In the genomic region with DNA sequence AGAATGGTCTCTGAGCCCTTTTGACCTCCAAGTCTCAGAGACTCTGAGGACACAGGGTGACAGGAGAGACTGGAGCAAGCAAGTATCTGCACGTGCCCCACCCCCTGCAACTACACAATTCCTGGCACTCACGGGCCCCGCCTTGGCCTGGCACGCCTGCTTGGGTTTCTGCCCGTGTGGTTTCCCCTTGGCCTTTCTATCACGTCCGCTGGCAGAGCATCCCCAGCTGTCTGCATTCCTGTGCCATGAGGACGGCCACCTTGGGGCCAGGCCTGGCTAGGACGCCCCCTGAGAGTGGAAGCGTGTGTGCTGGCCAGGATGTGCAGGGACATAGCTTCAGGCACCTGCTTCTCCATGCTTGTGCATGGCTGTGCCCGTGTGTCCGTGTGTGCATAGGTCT, we compare ENCODE assay signal across 10 cellular contexts. TPM values are rescaled to one million over a fixed set of nuclear protein-coding genes. Genes with fewer than 3 reads are reported as not detected.
DNase-seq lines count a peak whose midpoint lies in the region; ATAC-seq and TF ChIP-seq lines count a peak whose summit lies in the region.
"Had no signal": no experiment of that assay in that cellular context is flagged by ENCODE, and none has a peak within 500 bp of the region (broad histone marks: within the 10 kb centered on the region; RNA-seq: fewer than 3 reads in every experiment).

No MANE protein-coding gene starts in this region.

- H3K27me3 ChIP-seq in IMR-90 (ENCODE audit: control insufficient read depth, insufficient read depth, low read length), result no peaks in the 10 kb centered on the region
- no peaks in the 10 kb centered on the region for H3K27me3 ChIP-seq in upper lobe of right lung
- peaks cover 0 to 6% of the 10 kb centered on the region in 2 experiments for H3K27me3 ChIP-seq in mesenchymal stem cell (ENCODE audit: control insufficient read depth in 1 of 2, insufficient read depth in 1 of 2, low read length in 2 of 2)

- no peaks in the 10 kb centered on the region for H3K36me3 Mint-ChIP-seq in brain
- H3K36me3 Mint-ChIP-seq: activated CD8-positive, alpha-beta memory T cell treated with anti-CD3 and anti-CD28 coated beads, Interleukin-2, amount 10 ng/mL, durations not matched to agents 7 days and 5 days had no signal

- H3K18ac ChIP-seq in IMR-90 (ENCODE audit: low read depth, low read length) (no peak overlapping the region), mesenchymal stem cell (ENCODE audit: low read depth in 1 of 2, low read length in 2 of 2) (peak overlapping the region in 1 of 2 experiments; percentile 13)

- POLR2A ChIA-PET in IMR-90 (lab: Charles Lee; ENCODE audit: unreplicated experiment), result no interaction called here

- peak overlapping the region in 4 of 5 experiments; percentile 63 to 90 (median 80) for H3K27ac Mint-ChIP-seq in brain
- H3K27ac Mint-ChIP-seq: activated CD8-positive, alpha-beta memory T cell treated with anti-CD3 and anti-CD28 coated beads, Interleukin-2, amount 10 ng/mL, durations not matched to agents 7 days and 5 days had no signal

- CTCF ChIA-PET in IMR-90 (lab: Yijun Ruan, JAX), result no interaction called here

- no peak for TF ChIP-seq CTCF in IMR-90 (conservative IDR thresholded peaks at IDR 0.05; ENCODE audit: low read depth, low read length)
- TF ChIP-seq CTCF in brain (conservative IDR thresholded peaks at IDR 0.05), result no peak
- TF ChIP-seq CTCF in upper lobe of right lung (IDR thresholded peaks at IDR 0.05), result no peak

- no peak overlapping the region for H3K4me2 ChIP-seq in IMR-90 (ENCODE audit: low read depth, low read length)
- no peak overlapping the region for H3K4me2 ChIP-seq in mesenchymal stem cell (ENCODE audit: low read length, poor library complexity, severe bottlenecking)

- H3K9me1 ChIP-seq in IMR-90 (ENCODE audit: insufficient read depth, low read length), result peaks cover 23% of the 10 kb centered on the region

- H2AK9ac ChIP-seq in IMR-90 (replicated peaks; ENCODE audit: low read depth, low read length, poor library complexity), result peak overlapping the region; percentile 62

- no peak overlapping the region for H4K5ac ChIP-seq in IMR-90 (ENCODE audit: low read depth, low read length)

- H4K8ac ChIP-seq in IMR-90 (ENCODE audit: low read depth in 2 of 2, low read length in 2 of 2) (0 out of 4 replicates have a peak overlapping the region, but pooled peaks of 1 of the 2 experiments have one; percentile 30), mesenchymal stem cell (ENCODE audit: low read length) (no peak overlapping the region)

- H3K9ac ChIP-seq in IMR-90 (ENCODE audit: low read depth, low read length), result no peak overlapping the region
- no peak overlapping the region for H3K9ac ChIP-seq in mesenchymal stem cell (ENCODE audit: low read length)

- H3K4me1 ChIP-seq in IMR-90 (ENCODE audit: control insufficient read depth, insufficient read depth, low read length), result peaks cover 18% of the 10 kb centered on the region
- H3K4me1 ChIP-seq in upper lobe of right lung, result peaks cover 47% of the 10 kb centered on the region
- H3K4me1 ChIP-seq in mesenchymal stem cell (ENCODE audit: control insufficient read depth, insufficient read depth, low read depth, low read length), result peaks cover 55% of the 10 kb centered on the region

- H3K36me3 ChIP-seq in IMR-90 (ENCODE audit: control insufficient read depth, insufficient read depth, low read length), result no peaks in the 10 kb centered on the region
- no peaks in the 10 kb centered on the region for H3K36me3 ChIP-seq in upper lobe of right lung
- H3K36me3 ChIP-seq in mesenchymal stem cell (ENCODE audit: control insufficient read depth in 1 of 2, insufficient read depth in 2 of 2, low read depth in 1 of 2, low read length in 2 of 2), result no peaks in the 10 kb centered on the region

- H3K4me3 Mint-ChIP-seq in brain, result no peak overlapping the region
- H3K4me3 Mint-ChIP-seq: activated CD8-positive, alpha-beta memory T cell treated with anti-CD3 and anti-CD28 coated beads, Interleukin-2, amount 10 ng/mL, durations not matched to agents 7 days and 5 days had no signal

- H2BK15ac ChIP-seq in IMR-90 (ENCODE audit: low read depth, low read length), result no peak overlapping the region
- no peak overlapping the region for H2BK15ac ChIP-seq in mesenchymal stem cell (ENCODE audit: low read depth, poor library complexity, severe bottlenecking)

- H2BK120ac ChIP-seq in IMR-90 (ENCODE audit: low read depth, low read length) (0 out of 2 replicates have a peak overlapping the region, but pooled peaks have one; percentile 9), mesenchymal stem cell (ENCODE audit: low read depth, low read length) (no peak overlapping the region)

- H2AFZ ChIP-seq in IMR-90 (replicated peaks; ENCODE audit: low read length, poor library complexity), result peak overlapping the region; percentile 37
- no peak overlapping the region for H2AFZ ChIP-seq in mesenchymal stem cell (ENCODE audit: low read depth, low read length)

- in situ Hi-C loops in IMR-90 (cut with MboI; ENCODE audit: low sequenced_read_pairs), result no loop called here

- H3K4me1 Mint-ChIP-seq in brain, result peaks cover 70% of the 10 kb centered on the region

- dilution Hi-C loops in IMR-90 (cut with HindIII; ENCODE audit: low sequenced_read_pairs, unreplicated experiment), result no loop called here

- no TSS peak for BruUV-seq in IMR-90 (replicated peaks; lab: Mats Ljungman, UMichigan)

- H3K4me3 ChIP-seq in IMR-90 (ENCODE audit: insufficient read depth, low read depth, low read length), result no peak overlapping the region
- H3K4me3 ChIP-seq in upper lobe of right lung, result no peak overlapping the region
- H3K4me3 ChIP-seq in mesenchymal stem cell (ENCODE audit: insufficient read depth in 1 of 2, low read depth in 1 of 2, low read length in 2 of 2), result no peak overlapping the region

- no peaks in the 10 kb centered on the region for H3K79me1 ChIP-seq in IMR-90 (ENCODE audit: low read depth in 1 of 2, low read length in 2 of 2)
- no peaks in the 10 kb centered on the region for H3K79me1 ChIP-seq in mesenchymal stem cell (replicated peaks; ENCODE audit: low read length, poor library complexity, severe bottlenecking)

- H3K14ac ChIP-seq in IMR-90 (replicated peaks; ENCODE audit: low read depth, low read length) (no peak overlapping the region), mesenchymal stem cell (ENCODE audit: low read length in 2 of 2) (peak overlapping the region in 1 of 2 experiments; percentile 46)

- peak; percentile 4; the same call in 1 of the 2 replicates for ATAC-seq in IMR-90 (ENCODE audit: low read depth)
- ATAC-seq in upper lobe of right lung, result peak; percentile 44
- ATAC-seq in GM18505 (IDR thresholded peaks at IDR 0.05; ENCODE audit: unreplicated experiment), result no peak
- ATAC-seq: activated CD8-positive, alpha-beta memory T cell treated with anti-CD3 and anti-CD28 coated beads, Interleukin-2, amount 10 ng/mL, durations not matched to agents 7 days and 5 days had no signal

- no peak overlapping the region for H2BK20ac ChIP-seq in IMR-90 (ENCODE audit: low read depth, low read length)

- DNase-seq in IMR-90, result peak; percentile 38
- peak; percentile 72 for DNase-seq in left kidney (ENCODE audit: low read depth, low spot score)
- peak; percentile 86 for DNase-seq in upper lobe of right lung
- DNase-seq in mesenchymal stem cell, result no peak
- no peak for DNase-seq in COR-L47 (lab: John Stamatoyannopoulos, UW)
- DNase-seq: activated CD8-positive, alpha-beta memory T cell treated with anti-CD3 and anti-CD28 coated beads, Interleukin-2, amount 10 ng/mL, durations not matched to agents 7 days and 5 days; H7 had no signal

- H2AK5ac ChIP-seq in IMR-90 (ENCODE audit: low read depth, low read length) (peak overlapping the region; percentile 92; the same call in 1 of the 2 replicates), mesenchymal stem cell (ENCODE audit: low read length, severe bottlenecking) (no peak overlapping the region)

- 55% methylated on average over 9 of the region's 12 CpGs; no CpG with 5 or more reads in 1 of the 2 experiments for WGBS in IMR-90 (ENCODE audit: extremely low coverage in 2 of 2, insufficient read length in 1 of 2), 2 experiments
- WGBS in mesenchymal stem cell, result 77% methylated on average over 12 of the region's 12 CpGs

- H3K9me3 ChIP-seq in IMR-90 (ENCODE audit: control insufficient read depth, insufficient read depth, low read length) (no peaks in the 10 kb centered on the region), upper lobe of right lung (no peaks in the 10 kb centered on the region), mesenchymal stem cell (ENCODE audit: control insufficient read depth, low read length) (no peaks in the 10 kb centered on the region)

- no peak overlapping the region for H2BK5ac ChIP-seq in IMR-90 (ENCODE audit: low read depth, low read length, poor library complexity, severe bottlenecking)
- H2BK5ac ChIP-seq in mesenchymal stem cell (ENCODE audit: low read depth, low read length, poor library complexity, severe bottlenecking), result no peak overlapping the region

- H3K27ac ChIP-seq in IMR-90 (ENCODE audit: insufficient read depth, low read length) (no peak overlapping the region), upper lobe of right lung (peak overlapping the region; percentile 42), mesenchymal stem cell (ENCODE audit: low read length, poor library complexity, severe bottlenecking) (no peak overlapping the region)

- H3K9me3 Mint-ChIP-seq in brain, result peaks cover 0 to 3% (median 0%) of the 10 kb centered on the region in 5 experiments

- intact Hi-C loops in IMR-90 (cut with micrococcal nuclease), result no loop called here
- intact Hi-C loops in upper lobe of right lung (cut with DNase I), result no loop called here

- H3K23ac ChIP-seq in IMR-90 (ENCODE audit: low read depth, low read length) (no peak overlapping the region), mesenchymal stem cell (ENCODE audit: low read length in 2 of 2) (no peak overlapping the region)

- no peak overlapping the region for H3K56ac ChIP-seq in IMR-90 (ENCODE audit: extremely low read depth, insufficient read depth, low read length)

- no peak overlapping the region for H2BK12ac ChIP-seq in mesenchymal stem cell (ENCODE audit: low read length in 2 of 2)

- H3K4ac ChIP-seq in IMR-90 (ENCODE audit: low read depth, low read length) (peak overlapping the region; percentile 32; the same call in 1 of the 2 replicates), mesenchymal stem cell (ENCODE audit: low read depth in 1 of 2, low read length in 2 of 2) (no peak overlapping the region)

- no peak overlapping the region for H4K91ac ChIP-seq in IMR-90 (ENCODE audit: insufficient read depth, low read depth, low read length)
- no peak overlapping the region for H4K91ac ChIP-seq in mesenchymal stem cell (ENCODE audit: low read length)

- TF ChIP-seq POLR2A in IMR-90 (IDR thresholded peaks at IDR 0.05; ENCODE audit: low read depth, low read length) (no peak), GM18505 (IDR thresholded peaks at IDR 0.05; ENCODE audit: borderline replicate concordance, extremely low read depth, insufficient read depth, insufficient read length) (no peak)

- TF ChIP-seq RAD21 in IMR-90 (IDR thresholded peaks at IDR 0.05; ENCODE audit: low read length), result no peak

- peaks cover 8% of the 10 kb centered on the region for H3K27me3 Mint-ChIP-seq in brain

- no peaks in the 10 kb centered on the region for H4K20me1 ChIP-seq in IMR-90 (ENCODE audit: insufficient read depth, low read length)

RNA-seq across cellular contexts. Expression of gene EDN2, which starts 14.3 kb away (rescaled TPM):
- total RNA-seq in IMR-90 (2012; rRNA removed), result not detected in 2 replicates
- 0.22 and 0.27 TPM in 2 replicates for polyA plus RNA-seq in IMR-90 (2012; rRNA removed)
- polyA plus RNA-seq in IMR-90 (2012; cell fraction: cytosol; rRNA removed), result 0.05 and 0.14 TPM in 2 replicates
- 0.69 and 1.0 TPM in 2 replicates for polyA plus RNA-seq in IMR-90 (2012; cell fraction: nucleus; rRNA removed; ENCODE audit: low replicate concordance)
- polyA plus RNA-seq in brain (ENCODE audit: insufficient read depth, low read depth, low replicate concordance), result not detected
- total RNA-seq in upper lobe of right lung, result not detected
- 0.15 TPM for polyA plus RNA-seq in mesenchymal stem cell (2013, experiment 1 of 2)
- polyA plus RNA-seq in mesenchymal stem cell (2013, experiment 2 of 2), result 0.15 TPM
- total RNA-seq: activated CD8-positive, alpha-beta memory T cell treated with anti-CD3 and anti-CD28 coated beads, Interleukin-2, amount 10 ng/mL, durations not matched to agents 7 days and 5 days; mesenteric fat pad had no signal

Comparison
In these comparisons a context has a peak if more than half of its experiments do, and no peak if none do; other contexts are left out.
1. DNase-seq: peak in IMR-90 (single experiment), left kidney (single experiment) and upper lobe of right lung (single experiment); none in mesenchymal stem cell (single experiment) and COR-L47 (single experiment).